ENCODE assay signal across 15 cellular contexts in genomic region chr6:75412937-75413662, GRCh38.
DNase-seq lines count a peak whose midpoint lies in the region; ATAC-seq and TF ChIP-seq lines count a peak whose summit lies in the region.
"Had no signal": no experiment of that assay in that cellular context is flagged by ENCODE, and none has a peak within 500 bp of the region (broad histone marks: within the 10 kb centered on the region; RNA-seq: fewer than 3 reads in every experiment).

No MANE protein-coding gene starts in this region.

- peak overlapping the region; percentile 20 for H3K4me3 Mint-ChIP-seq in endodermal cell
- H3K4me3 Mint-ChIP-seq: activated naive CD4-positive, alpha-beta T cell treated with anti-CD3 and anti-CD28 coated beads, Interleukin-2, amount 50 U/mL, for 24 hours; memory B cell had no signal

- peaks cover 25% of the 10 kb centered on the region for H3K9me3 ChIP-seq in endodermal cell (ENCODE audit: control insufficient read depth, low read length)
- H3K9me3 ChIP-seq: esophagus muscularis mucosa had no signal

- H3K36me3 ChIP-seq in endodermal cell (ENCODE audit: control insufficient read depth, insufficient read depth, low read length) = no peaks in the 10 kb centered on the region

- peaks cover 46% of the 10 kb centered on the region for H3K4me1 Mint-ChIP-seq in endodermal cell
- H3K4me1 Mint-ChIP-seq: activated naive CD4-positive, alpha-beta T cell treated with anti-CD3 and anti-CD28 coated beads, Interleukin-2, amount 50 U/mL, for 24 hours; memory B cell had no signal

- H3K4me1 ChIP-seq in endodermal cell (ENCODE audit: control insufficient read depth, insufficient read depth, low read length) = no peaks in the 10 kb centered on the region

- peak overlapping the region; percentile 10 for H3K4me3 ChIP-seq in endodermal cell (ENCODE audit: low read length)
- H3K4me3 ChIP-seq: esophagus muscularis mucosa had no signal

- no peaks in the 10 kb centered on the region for H3K27me3 ChIP-seq in endodermal cell (ENCODE audit: control insufficient read depth, insufficient read depth, low read length, poor library complexity, severe bottlenecking)
- H3K27me3 ChIP-seq: esophagus muscularis mucosa had no signal

- TF ChIP-seq CTCF in endodermal cell (conservative IDR thresholded peaks at IDR 0.05) = no peak

- peaks cover 2% of the 10 kb centered on the region for H3K27me3 Mint-ChIP-seq in endodermal cell (ENCODE audit: insufficient read depth)

- no peak overlapping the region for H3K27ac ChIP-seq in endodermal cell (ENCODE audit: low read depth, low read length)
- H3K27ac ChIP-seq: esophagus muscularis mucosa, HL-60 had no signal

- H3K9me3 Mint-ChIP-seq in endodermal cell = peaks cover 22% of the 10 kb centered on the region
- H3K9me3 Mint-ChIP-seq: activated naive CD4-positive, alpha-beta T cell treated with anti-CD3 and anti-CD28 coated beads, Interleukin-2, amount 50 U/mL, for 24 hours; memory B cell had no signal

- H3K36me3 Mint-ChIP-seq in endodermal cell (ENCODE audit: low read depth) = peaks cover 15% of the 10 kb centered on the region
- H3K36me3 Mint-ChIP-seq: activated naive CD4-positive, alpha-beta T cell treated with anti-CD3 and anti-CD28 coated beads, Interleukin-2, amount 50 U/mL, for 24 hours; memory B cell had no signal

- ATAC-seq in GM18858 (IDR thresholded peaks at IDR 0.05; ENCODE audit: unreplicated experiment) = no peak

- WGBS in endodermal cell (ENCODE audit: insufficient coverage in 1 of 2, insufficient read length in 1 of 2), 2 experiments = 79% methylated on average over 3 of the region's 3 CpGs; no CpG with 5 or more reads in 1 of the 2 experiments

- H3K9ac ChIP-seq in endodermal cell (ENCODE audit: extremely low read depth, low read length, poor library complexity, severe bottlenecking) = no peak overlapping the region

- DNase-seq in Daoy (ENCODE audit: low read depth) (peak; percentile 20), NCI-H226 (peak; percentile 84), endodermal cell (no peak), non-pigmented ciliary epithelial cell (ENCODE audit: low read depth) (peak; percentile 70), DMS79 (lab: John Stamatoyannopoulos, UW) (no peak), epidermal melanocyte (ENCODE audit: insufficient read length, low spot score) (no peak)
- DNase-seq in activated CD8-positive, alpha-beta memory T cell treated with anti-CD3 and anti-CD28 coated beads, Interleukin-2, amount 50 U/mL, for 4 hours = no peak
- DNase-seq: activated CD4-positive, alpha-beta T cell treated with anti-CD3 and anti-CD28 coated beads for 1 hour; NCI-H2029; NCI-H774 had no signal

- H3K27ac Mint-ChIP-seq in endodermal cell = peak overlapping the region; percentile 81
- H3K27ac Mint-ChIP-seq: activated naive CD4-positive, alpha-beta T cell treated with anti-CD3 and anti-CD28 coated beads, Interleukin-2, amount 50 U/mL, for 24 hours; memory B cell had no signal

Comparison
In these comparisons a context has a peak if more than half of its experiments do, and no peak if none do; other contexts are left out.
1. DNase-seq: peak in Daoy (single experiment), NCI-H226 (single experiment) and non-pigmented ciliary epithelial cell (single experiment); none in endodermal cell (single experiment), DMS79 (single experiment), activated CD8-positive, alpha-beta memory T cell treated with anti-CD3 and anti-CD28 coated beads, Interleukin-2, amount 50 U/mL, for 4 hours (single experiment) and epidermal melanocyte (single experiment).